In genomic region chr14:43481864-43482263, GRCh38 we compare ENCODE assay signal across 16 cellular contexts.
DNase-seq lines count a peak whose midpoint lies in the region; ATAC-seq, FAIRE-seq and TF ChIP-seq lines count a peak whose summit lies in the region.
"Had no signal": no experiment of that assay in that cellular context is flagged by ENCODE, and none has a peak within 500 bp of the region (broad histone marks: within the 10 kb centered on the region; RNA-seq: fewer than 3 reads in every experiment).

No MANE protein-coding gene starts in this region.

- H3K27me3 Mint-ChIP-seq in Caco-2 (ENCODE audit: insufficient read depth, unreplicated experiment) = no peaks in the 10 kb centered on the region
- H3K27me3 Mint-ChIP-seq in type B pancreatic cell = no peaks in the 10 kb centered on the region
- H3K27me3 Mint-ChIP-seq: CD4-positive, alpha-beta T cell; IgD-negative memory B cell had no signal

- no peak overlapping the region for H3K14ac ChIP-seq in H1 (ENCODE audit: insufficient read length)

- H4K5ac ChIP-seq in H1 (ENCODE audit: insufficient read length, low read depth, low read length) = no peak overlapping the region

- H3K9me2 ChIP-seq in Loucy (replicated peaks; ENCODE audit: low read depth, low read length) = no peaks in the 10 kb centered on the region

- H2BK20ac ChIP-seq in H1 (ENCODE audit: low read length) = no peak overlapping the region

- H2BK12ac ChIP-seq in H1 (ENCODE audit: low read depth, low read length) = no peak overlapping the region

- TF ChIP-seq RAD21 in H1 (IDR thresholded peaks at IDR 0.05 in 1 of 2, conservative IDR thresholded peaks at IDR 0.05 in 1 of 2; ENCODE audit: low read depth in 2 of 2, low read length in 2 of 2) = peak; percentile 47 to 55

- BruUV-seq in Caco-2 (replicated peaks; lab: Mats Ljungman, UMichigan) = no TSS peak

- H2BK120ac ChIP-seq in H1 (replicated peaks; ENCODE audit: low read depth, low read length) = no peak overlapping the region

- no peaks in the 10 kb centered on the region for H3F3A ChIP-seq in Loucy (ENCODE audit: low read depth)

- no peak overlapping the region for H2BK5ac ChIP-seq in H1 (ENCODE audit: low read depth, low read length)

- H3K36me3 Mint-ChIP-seq in Caco-2 (ENCODE audit: insufficient read depth, unreplicated experiment) (no peaks in the 10 kb centered on the region), type B pancreatic cell (no peaks in the 10 kb centered on the region)
- H3K36me3 Mint-ChIP-seq: IgD-negative memory B cell had no signal

- no peak overlapping the region for H3K4me3 Mint-ChIP-seq in Caco-2 (ENCODE audit: unreplicated experiment)
- no peak overlapping the region for H3K4me3 Mint-ChIP-seq in type B pancreatic cell
- H3K4me3 Mint-ChIP-seq: CD4-positive, alpha-beta T cell; IgD-negative memory B cell had no signal

- no peak overlapping the region for H4K91ac ChIP-seq in H1 (replicated peaks; ENCODE audit: insufficient read length, low read length)

- no peak overlapping the region for H3K18ac ChIP-seq in H1 (ENCODE audit: extremely low read depth, low read length)

- no peak overlapping the region for H2AK5ac ChIP-seq in H1 (ENCODE audit: low read depth, low read length)

- intact Hi-C loops in Caco-2 (cut with micrococcal nuclease; ENCODE audit: unreplicated experiment) = no loop called here

- H2BK15ac ChIP-seq in H1 (ENCODE audit: low read length) = no peak overlapping the region

- 95% methylated on average over 2 of the region's 2 CpGs; no CpG with 5 or more reads in 1 of the 2 experiments for WGBS in H1 (ENCODE audit: extremely low coverage in 1 of 2, insufficient coverage in 1 of 2, insufficient read length in 1 of 2, insufficient replicate concordance in 2 of 2, low coverage in 1 of 2, low lambda C conversion rate in 2 of 2, missing lambda C conversion rate in 1 of 2), 2 experiments

- H3K4me3 ChIP-seq in Caco-2 (ENCODE audit: low read depth, low read length) = no peak overlapping the region
- H3K4me3 ChIP-seq in Loucy (ENCODE audit: low read length, poor library complexity, severe bottlenecking) = no peak overlapping the region
- no peak overlapping the region for H3K4me3 ChIP-seq in H1 (ENCODE audit: extremely low read depth in 1 of 4, insufficient read depth in 2 of 4, low read depth in 3 of 4, low read length in 4 of 4)
- H3K4me3 ChIP-seq: BLaER1 treated with 17β-estradiol and CSF1 and Interleukin-3, amounts not matched to agents 10 nM and 100 nM had no signal

- H2AFZ ChIP-seq in Loucy (ENCODE audit: low read length) = no peak overlapping the region
- H2AFZ ChIP-seq in H1 (ENCODE audit: low read length) = no peak overlapping the region

- peak; percentile 20 to 30 for TF ChIP-seq CTCF in Caco-2 (IDR thresholded peaks at IDR 0.05; ENCODE audit: insufficient read depth in 1 of 2, low read depth in 1 of 2, low read length in 1 of 2, severe bottlenecking in 1 of 2, unreplicated experiment in 1 of 2)
- TF ChIP-seq CTCF in Loucy (conservative IDR thresholded peaks at IDR 0.05; ENCODE audit: low read length) = 0 out of 2 replicates have a peak, but pooled peaks have one; percentile 12
- TF ChIP-seq CTCF in H1 (IDR thresholded peaks at IDR 0.05; ENCODE audit: control extremely low read depth in 1 of 3, insufficient read depth in 1 of 3, low read depth in 1 of 3, low read length in 3 of 3) = peak in 2 of 3 experiments; percentile 11 to 35; a peak in 2 of 4 replicates
- TF ChIP-seq CTCF in type B pancreatic cell (conservative IDR thresholded peaks at IDR 0.05) = peak; percentile 17

- no peak for ATAC-seq in GM18873 (IDR thresholded peaks at IDR 0.05; ENCODE audit: low FRiP score, unreplicated experiment)
- ATAC-seq: HCT116 had no signal

- H3K4me1 ChIP-seq in Caco-2 (no peaks in the 10 kb centered on the region), Loucy (ENCODE audit: insufficient read depth, low read length, poor library complexity, severe bottlenecking) (no peaks in the 10 kb centered on the region), H1 (replicated peaks in 1 of 4; ENCODE audit: control insufficient read depth in 3 of 4, insufficient read depth in 4 of 4, low read length in 3 of 4) (peaks cover 0 to 2% (median 0%) of the 10 kb centered on the region in 4 experiments; a peak in 1 of 7 replicates)
- H3K4me1 ChIP-seq: BLaER1 treated with 17β-estradiol and CSF1 and Interleukin-3, amounts not matched to agents 10 nM and 100 nM had no signal

- CTCF ChIA-PET in Caco-2 (lab: Charles Lee) = no interaction called here
- CTCF ChIA-PET in H1 (lab: Charles Lee; ENCODE audit: partially characterized antibody) = interaction anchor here (0.5 to 0.8 kb wide), 2 partner anchors 8 to 85 kb away, joined by 3 read pairs; no protein-coding TSS in a partner anchor

- no peak overlapping the region for H3K27ac ChIP-seq in H1 (ENCODE audit: low read depth, low read length)
- H3K27ac ChIP-seq: BLaER1 treated with 17β-estradiol and CSF1 and Interleukin-3, amounts not matched to agents 10 nM and 100 nM had no signal

- no peaks in the 10 kb centered on the region for H3K79me1 ChIP-seq in H1 (ENCODE audit: low read depth, low read length)

- no peak for TF ChIP-seq EP300 in H1 (IDR thresholded peaks at IDR 0.05; ENCODE audit: borderline replicate concordance in 1 of 2, low read depth in 2 of 2, low read length in 2 of 2)

- H3K36me3 ChIP-seq in Caco-2 (ENCODE audit: control insufficient read depth, insufficient read depth, low read length) (no peaks in the 10 kb centered on the region), Loucy (ENCODE audit: insufficient read depth, low read length) (no peaks in the 10 kb centered on the region), H1 (ENCODE audit: control insufficient read depth in 2 of 4, insufficient read depth in 4 of 4, low read length in 3 of 4) (no peaks in the 10 kb centered on the region)
- H3K36me3 ChIP-seq: BLaER1 treated with 17β-estradiol and CSF1 and Interleukin-3, amounts not matched to agents 10 nM and 100 nM had no signal

- POLR2A ChIA-PET in Caco-2 (lab: Charles Lee) = no interaction called here
- POLR2A ChIA-PET in H1 (lab: Charles Lee; ENCODE audit: partially characterized antibody) = no interaction called here

- DNase-seq in Caco-2 (no peak), H1 (ENCODE audit: low read depth in 1 of 2, low spot score in 2 of 2) (no peak), type B pancreatic cell (ENCODE audit: extremely low spot score, unreplicated experiment) (no peak), NCI-H1048 (lab: John Stamatoyannopoulos, UW) (no peak)
- no peak for DNase-seq in activated naive CD4-positive, alpha-beta T cell treated with anti-CD3 and anti-CD28 coated beads, Interleukin-2, amount 50 U/mL, for 16 hours
- DNase-seq: ACHN; CD4-positive, alpha-beta T cell; DMS79; KG1 had no signal

- no peak overlapping the region for H3K56ac ChIP-seq in H1 (replicated peaks; ENCODE audit: insufficient read length, low read depth, low read length)

- H3K4me2 ChIP-seq in Loucy (ENCODE audit: low read depth, low read length, poor library complexity, severe bottlenecking) (no peak overlapping the region), H1 (ENCODE audit: insufficient read depth in 1 of 2, low read depth in 2 of 2, low read length in 2 of 2) (no peak overlapping the region)
- H3K4me2 ChIP-seq: BLaER1 treated with 17β-estradiol and CSF1 and Interleukin-3, amounts not matched to agents 10 nM and 100 nM had no signal

- no peaks in the 10 kb centered on the region for H4K20me1 ChIP-seq in Loucy (ENCODE audit: insufficient read depth, low read length, poor library complexity, severe bottlenecking)
- H4K20me1 ChIP-seq in H1 (replicated peaks in 1 of 2; ENCODE audit: control insufficient read depth in 1 of 2, insufficient read depth in 2 of 2, low read length in 2 of 2) = no peaks in the 10 kb centered on the region
- H4K20me1 ChIP-seq: BLaER1 treated with 17β-estradiol and CSF1 and Interleukin-3, amounts not matched to agents 10 nM and 100 nM had no signal

- no peaks in the 10 kb centered on the region for H3K79me2 ChIP-seq in Loucy (ENCODE audit: insufficient read depth, low read length)
- H3K79me2 ChIP-seq in H1 (ENCODE audit: control insufficient read depth in 1 of 2, insufficient read depth in 2 of 2, low read length in 2 of 2) = no peaks in the 10 kb centered on the region

- H3K9me3 ChIP-seq in Caco-2 = no peaks in the 10 kb centered on the region
- no peaks in the 10 kb centered on the region for H3K9me3 ChIP-seq in Loucy (ENCODE audit: insufficient read depth, low read depth, low read length)
- H3K9me3 ChIP-seq in H1 (ENCODE audit: insufficient read depth in 2 of 2, low read depth in 1 of 2, low read length in 1 of 2) = no peaks in the 10 kb centered on the region
- H3K9me3 ChIP-seq: BLaER1 treated with 17β-estradiol and CSF1 and Interleukin-3, amounts not matched to agents 10 nM and 100 nM had no signal

- TF ChIP-seq POLR2A in H1 (IDR thresholded peaks at IDR 0.05; ENCODE audit: control extremely low read depth in 1 of 2, low read depth in 2 of 2, low read length in 2 of 2) = no peak

- FAIRE-seq in H1 (lab: Jason Lieb, UNC) = no peak
- FAIRE-seq: G401.6, GM12891 had no signal

- H3K4me1 Mint-ChIP-seq in Caco-2 (ENCODE audit: low read depth, unreplicated experiment) (no peaks in the 10 kb centered on the region), type B pancreatic cell (ENCODE audit: unreplicated experiment) (peaks cover 4% of the 10 kb centered on the region)
- H3K4me1 Mint-ChIP-seq: IgD-negative memory B cell had no signal

- H3K9ac ChIP-seq in Loucy (ENCODE audit: low read depth, low read length, poor library complexity, severe bottlenecking) = no peak overlapping the region
- H3K9ac ChIP-seq in H1 (replicated peaks in 1 of 4; ENCODE audit: extremely low read depth in 1 of 4, low read depth in 3 of 4, low read length in 3 of 4) = no peak overlapping the region
- H3K9ac ChIP-seq: BLaER1 treated with 17β-estradiol and CSF1 and Interleukin-3, amounts not matched to agents 10 nM and 100 nM had no signal

- H3K4ac ChIP-seq in H1 (replicated peaks; ENCODE audit: insufficient read length, low read depth, low read length) = no peak overlapping the region

- H3K23ac ChIP-seq in H1 (ENCODE audit: insufficient read length) = no peak overlapping the region

- H3K9me3 Mint-ChIP-seq in Caco-2 (ENCODE audit: unreplicated experiment) = no peaks in the 10 kb centered on the region
- H3K9me3 Mint-ChIP-seq in type B pancreatic cell = no peaks in the 10 kb centered on the region

- no peak overlapping the region for H4K8ac ChIP-seq in H1 (ENCODE audit: extremely low read depth, insufficient read depth, low read length)

- H3K27ac Mint-ChIP-seq in Caco-2 (ENCODE audit: unreplicated experiment) = no peak overlapping the region
- H3K27ac Mint-ChIP-seq in type B pancreatic cell = no peak overlapping the region
- H3K27ac Mint-ChIP-seq: CD4-positive, alpha-beta T cell; IgD-negative memory B cell had no signal

- no peaks in the 10 kb centered on the region for H3K23me2 ChIP-seq in H1 (ENCODE audit: low read depth, low read length)

- H3K27me3 ChIP-seq in Caco-2 (replicated peaks; ENCODE audit: control insufficient read depth, insufficient read depth, low read length) (no peaks in the 10 kb centered on the region), Loucy (ENCODE audit: insufficient read depth, low read length, poor library complexity, severe bottlenecking) (no peaks in the 10 kb centered on the region), H1 (replicated peaks in 1 of 4; ENCODE audit: control insufficient read depth in 3 of 4, extremely low read depth in 1 of 4, insufficient read depth in 3 of 4, low read length in 3 of 4) (no peaks in the 10 kb centered on the region)
- H3K27me3 ChIP-seq: BLaER1 treated with 17β-estradiol and CSF1 and Interleukin-3, amounts not matched to agents 10 nM and 100 nM had no signal
